ENCODE assay signal across 8 cellular contexts in the genomic region with DNA sequence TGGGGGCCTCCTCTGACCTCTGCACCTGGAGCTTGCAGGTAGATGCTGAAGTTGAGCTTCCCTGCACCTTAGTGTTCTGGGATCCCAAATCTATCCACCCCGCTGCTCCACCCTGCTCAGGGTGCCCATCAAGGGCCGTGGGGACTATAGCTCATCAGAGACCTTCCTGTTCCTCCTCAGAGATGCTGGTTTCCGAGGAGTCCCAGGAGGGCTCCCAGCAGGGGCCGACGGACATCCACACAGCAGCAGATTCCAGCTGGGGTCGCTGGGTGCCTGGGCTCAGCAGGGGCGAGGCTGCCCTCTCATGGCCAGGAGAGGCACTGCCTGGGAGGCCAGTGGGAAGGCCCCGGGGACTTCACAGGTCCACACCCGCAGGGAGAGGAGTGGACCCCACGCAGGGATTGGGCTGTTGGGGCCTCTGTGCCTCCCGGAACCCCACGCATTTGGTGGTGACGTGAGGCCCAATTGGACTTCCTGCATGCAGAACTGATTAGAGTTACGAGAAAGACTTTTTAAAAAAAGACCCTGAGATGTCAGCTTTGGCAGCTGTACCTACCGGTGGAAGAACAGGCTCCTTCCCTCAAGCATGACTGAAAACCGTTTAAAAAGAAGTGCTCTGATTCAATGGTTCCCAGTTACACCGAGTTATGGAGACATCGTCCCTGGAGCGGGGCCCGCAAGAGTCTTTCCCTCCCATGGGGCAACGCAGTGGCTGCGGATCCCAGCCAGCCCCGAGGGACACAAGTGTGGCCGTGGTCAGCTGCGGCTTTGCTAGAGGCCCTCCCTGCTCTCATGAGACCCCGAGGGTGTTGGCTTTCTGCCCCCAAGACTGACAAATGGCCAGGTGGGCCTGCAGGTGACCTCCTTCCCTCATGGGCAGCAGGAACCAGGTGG. TPM values are rescaled to one million over a fixed set of nuclear protein-coding genes. Genes with fewer than 3 reads are reported as not detected.
DNase-seq lines count a peak whose midpoint lies in the region; ATAC-seq and TF ChIP-seq lines count a peak whose summit lies in the region.

No MANE protein-coding gene starts in this region.

- BruUV-seq in OCI-LY7 (replicated peaks; lab: Mats Ljungman, UMichigan) = no TSS peak

- H3K27ac ChIP-seq in OCI-LY7 (ENCODE audit: low read depth, low read length, poor library complexity, severe bottlenecking) = no peak overlapping the region
- peak overlapping the region; percentile 55 to 79 (median 62) for H3K27ac ChIP-seq in esophagus muscularis mucosa (replicated peaks in 1 of 4)

- 39% methylated on average over 21 of the region's 26 CpGs for WGBS in esophagus muscularis mucosa

- H3K4me1 Mint-ChIP-seq in activated T-cell treated with anti-CD3 and anti-CD28 coated beads, Interleukin-2, amount 50 U/mL, for 24 hours (ENCODE audit: low read depth) = peaks cover 30% of the 10 kb centered on the region
- H3K4me1 Mint-ChIP-seq in nephron progenitor cell = peaks cover 17% of the 10 kb centered on the region
- H3K4me1 Mint-ChIP-seq in stimulated activated naive CD8-positive, alpha-beta T cell treated with anti-CD3 and anti-CD28 coated beads, Interleukin-15, amount 100 ng/mL, for 72 hours = peaks cover 40% of the 10 kb centered on the region

- H3K4me2 ChIP-seq in OCI-LY7 (ENCODE audit: low read length) = peak overlapping the region; percentile 27; the same call in 1 of the 2 replicates

- H3K27me3 Mint-ChIP-seq in activated T-cell treated with anti-CD3 and anti-CD28 coated beads, Interleukin-2, amount 50 U/mL, for 24 hours = no peaks in the 10 kb centered on the region
- H3K27me3 Mint-ChIP-seq in nephron progenitor cell (ENCODE audit: low read depth, poor library complexity) = peaks cover 28% of the 10 kb centered on the region
- no peaks in the 10 kb centered on the region for H3K27me3 Mint-ChIP-seq in stimulated activated naive CD8-positive, alpha-beta T cell treated with anti-CD3 and anti-CD28 coated beads, Interleukin-15, amount 100 ng/mL, for 72 hours

- no peaks in the 10 kb centered on the region for H3K36me3 Mint-ChIP-seq in activated T-cell treated with anti-CD3 and anti-CD28 coated beads, Interleukin-2, amount 50 U/mL, for 24 hours (ENCODE audit: low read depth)
- H3K36me3 Mint-ChIP-seq in nephron progenitor cell (ENCODE audit: low read depth) = no peaks in the 10 kb centered on the region

- no peaks in the 10 kb centered on the region for H3K9me2 ChIP-seq in OCI-LY7 (ENCODE audit: insufficient read depth, low read length)

- peaks cover 0 to 28% (median 0%) of the 10 kb centered on the region in 4 donors for H3K27me3 ChIP-seq in esophagus muscularis mucosa

- CTCF ChIA-PET in OCI-LY7 (lab: Charles Lee; ENCODE audit: unreplicated experiment) = interaction anchor here (0.6 to 1.2 kb wide), 3 partner anchors 45 to 122 kb away, joined by 3 to 10 read pairs (median 3); no protein-coding TSS in a partner anchor

- H3K4me3 ChIP-seq in OCI-LY7 (ENCODE audit: low read depth, low read length, poor library complexity, severe bottlenecking) (no peak overlapping the region), esophagus muscularis mucosa (no peak overlapping the region)

- H3K9me3 ChIP-seq in OCI-LY7 (ENCODE audit: low read length) (no peaks in the 10 kb centered on the region), esophagus muscularis mucosa (no peaks in the 10 kb centered on the region)

- intact Hi-C loops in OCI-LY7 (cut with micrococcal nuclease; ENCODE audit: unreplicated experiment) = loop anchor here (1.0 to 5.0 kb wide), 3 partner anchors 45 to 210 kb away; partner anchors contain the start of gene CABLES2
- intact Hi-C loops in esophagus muscularis mucosa (cut with DNase I) = loop anchor here (1.0 to 10.0 kb wide), 2 partner anchors 117 to 202 kb away; no protein-coding TSS in a partner anchor

- H3K9me3 Mint-ChIP-seq in activated T-cell treated with anti-CD3 and anti-CD28 coated beads, Interleukin-2, amount 50 U/mL, for 24 hours = no peaks in the 10 kb centered on the region
- H3K9me3 Mint-ChIP-seq in nephron progenitor cell = no peaks in the 10 kb centered on the region
- no peaks in the 10 kb centered on the region for H3K9me3 Mint-ChIP-seq in stimulated activated naive CD8-positive, alpha-beta T cell treated with anti-CD3 and anti-CD28 coated beads, Interleukin-15, amount 100 ng/mL, for 72 hours

- peak; percentile 98 for TF ChIP-seq CTCF in OCI-LY7 (conservative IDR thresholded peaks at IDR 0.05; ENCODE audit: low read length)
- peak in 2 of 3 experiments; percentile 94 to 96 for TF ChIP-seq CTCF in esophagus muscularis mucosa (IDR thresholded peaks at IDR 0.05)
- peak; percentile 96 for TF ChIP-seq CTCF in nephron progenitor cell (IDR thresholded peaks at IDR 0.05)

- TF ChIP-seq EP300 in esophagus muscularis mucosa (IDR thresholded peaks at IDR 0.05) = no peak

- peak; percentile 55 for ATAC-seq in GM18511 (IDR thresholded peaks at IDR 0.05; ENCODE audit: unreplicated experiment)
- peak; percentile 32 for ATAC-seq in HG03558 (IDR thresholded peaks at IDR 0.05; ENCODE audit: extremely low read depth, unreplicated experiment)
- ATAC-seq in stimulated activated naive CD8-positive, alpha-beta T cell treated with anti-CD3 and anti-CD28 coated beads, Interleukin-15, amount 100 ng/mL, for 72 hours = peak; percentile 67

- H3K79me2 ChIP-seq in OCI-LY7 (ENCODE audit: insufficient read depth, low read depth, low read length) = no peaks in the 10 kb centered on the region

- H3K27ac Mint-ChIP-seq in activated T-cell treated with anti-CD3 and anti-CD28 coated beads, Interleukin-2, amount 50 U/mL, for 24 hours = peak overlapping the region; percentile 97
- no peak overlapping the region for H3K27ac Mint-ChIP-seq in nephron progenitor cell
- H3K27ac Mint-ChIP-seq in stimulated activated naive CD8-positive, alpha-beta T cell treated with anti-CD3 and anti-CD28 coated beads, Interleukin-15, amount 100 ng/mL, for 72 hours = peak overlapping the region; percentile 95 to 96

- no peaks in the 10 kb centered on the region for H4K20me1 ChIP-seq in OCI-LY7 (ENCODE audit: insufficient read depth, low read length)

- H2AFZ ChIP-seq in OCI-LY7 (ENCODE audit: low read length) = 0 out of 2 replicates have a peak overlapping the region, but pooled peaks have one; percentile 5

- peaks cover 31% of the 10 kb centered on the region for H3K4me1 ChIP-seq in OCI-LY7 (ENCODE audit: insufficient read depth, low read length, poor library complexity, severe bottlenecking)
- H3K4me1 ChIP-seq in esophagus muscularis mucosa = peaks cover 17 to 32% (median 28%) of the 10 kb centered on the region in 4 donors

- POLR2A ChIA-PET in OCI-LY7 (lab: Charles Lee) = interaction anchor here (0.5 kb wide), 1 partner anchor 10 kb away, joined by 5 read pairs; no protein-coding TSS in a partner anchor

- no peaks in the 10 kb centered on the region for H3K36me3 ChIP-seq in OCI-LY7 (ENCODE audit: insufficient read depth, low read length)
- H3K36me3 ChIP-seq in esophagus muscularis mucosa = no peaks in the 10 kb centered on the region

- DNase-seq in ACHN (peak; percentile 62), OCI-LY7 (ENCODE audit: low spot score) (peak; percentile 82), esophagus muscularis mucosa (ENCODE audit: extremely low spot score) (no peak), nephron progenitor cell (peak; percentile 85)
- DNase-seq in activated T-cell treated with anti-CD3 and anti-CD28 coated beads, Interleukin-2, amount 50 U/mL, for 24 hours = peak; percentile 84
- peak; percentile 77 to 83 for DNase-seq in stimulated activated naive CD8-positive, alpha-beta T cell treated with anti-CD3 and anti-CD28 coated beads, Interleukin-15, amount 100 ng/mL, for 72 hours

- no peak for TF ChIP-seq POLR2A in esophagus muscularis mucosa (IDR thresholded peaks at IDR 0.05; ENCODE audit: low read depth)

- H3K4me3 Mint-ChIP-seq in activated T-cell treated with anti-CD3 and anti-CD28 coated beads, Interleukin-2, amount 50 U/mL, for 24 hours = peak overlapping the region; percentile 67
- H3K4me3 Mint-ChIP-seq in nephron progenitor cell = no peak overlapping the region
- peak overlapping the region; percentile 78 to 80 for H3K4me3 Mint-ChIP-seq in stimulated activated naive CD8-positive, alpha-beta T cell treated with anti-CD3 and anti-CD28 coated beads, Interleukin-15, amount 100 ng/mL, for 72 hours

- in situ Hi-C loops in ACHN (cut with HindIII; ENCODE audit: low pct_ligation_motif_present, low pct_unique_long_range_greater_than_20kb, low sequenced_read_pairs) = no loop called here

RNA-seq across cellular contexts. Expression of gene SLCO4A1, which starts 25.3 kb away (rescaled TPM):
- total RNA-seq in OCI-LY7 (2014; rRNA removed; shearing (Covaris generic)) = 34.4 and 52.4 TPM in 2 replicates
- total RNA-seq in OCI-LY7 (2022) (30.4 and 34.3 TPM in 2 replicates), esophagus muscularis mucosa (10 to 100 TPM in 3 of 4 donors, 1 to 10 TPM in 1; 10.0 to 42.4 (median 30.1) TPM)
